Comparison of ENCODE assay signal across 25 cellular contexts in genomic region chr5:115500225-115500624, GRCh38.
"Had no signal": no experiment of that assay in that cellular context is flagged by ENCODE, and none has a peak within 500 bp of the region (broad histone marks: within the 10 kb centered on the region; RNA-seq: fewer than 3 reads in every experiment).

No MANE protein-coding gene starts in this region.

- H3K4me1 Mint-ChIP-seq: endodermal cell had no signal

- H3K4me3 ChIP-seq: colonic mucosa, coronary artery, dorsolateral prefrontal cortex, esophagus muscularis mucosa, esophagus squamous epithelium, gastrocnemius medialis, gastroesophageal sphincter, heart left ventricle, heart right ventricle had no signal

- DNase-seq: colonic mucosa; cortex of kidney; dermis blood vessel endothelial cell; dorsolateral prefrontal cortex; effector CD4-positive, alpha-beta T cell; effector CD8-positive, alpha-beta T cell; effector memory CD4-positive, alpha-beta T cell; effector memory CD8-positive, alpha-beta T cell; endodermal cell; erythroblast; esophagus squamous epithelium; foreskin fibroblast; foreskin keratinocyte; foreskin melanocyte; gastrocnemius medialis; glutamatergic neuron; head of caudate nucleus; heart left ventricle; heart right ventricle had no signal

- ATAC-seq: effector memory CD8-positive, alpha-beta T cell; esophagus mucosa; foreskin keratinocyte; gastrocnemius medialis; gastroesophageal sphincter; heart left ventricle; heart right ventricle had no signal

- H3K27me3 ChIP-seq: colonic mucosa, dorsolateral prefrontal cortex, esophagus muscularis mucosa, esophagus squamous epithelium, foreskin keratinocyte, gastrocnemius medialis, gastroesophageal sphincter, heart left ventricle, heart right ventricle had no signal

- H3K27ac ChIP-seq: colonic mucosa, coronary artery, epithelial cell of prostate, esophagus muscularis mucosa, esophagus squamous epithelium, foreskin keratinocyte, gastrocnemius medialis, gastroesophageal sphincter had no signal

- H3K27ac Mint-ChIP-seq: dendritic cell treated with granulocyte-macrophage colony-stimulating factor and Interleukin-4, amounts not matched to agents 40 ng/mL and 50 ng/mL, for 4 days; effector memory CD8-positive, alpha-beta T cell; endodermal cell had no signal

- H3K9me3 Mint-ChIP-seq: dendritic cell treated with granulocyte-macrophage colony-stimulating factor and Interleukin-4, amounts not matched to agents 40 ng/mL and 50 ng/mL, for 4 days; effector memory CD8-positive, alpha-beta T cell had no signal

- H3K4me3 Mint-ChIP-seq: dendritic cell treated with granulocyte-macrophage colony-stimulating factor and Interleukin-4, amounts not matched to agents 40 ng/mL and 50 ng/mL, for 4 days; effector memory CD8-positive, alpha-beta T cell; endodermal cell had no signal

- H3K4me1 ChIP-seq: colonic mucosa, esophagus squamous epithelium, foreskin keratinocyte had no signal

- H3K36me3 ChIP-seq: colonic mucosa, esophagus muscularis mucosa, esophagus squamous epithelium, gastrocnemius medialis, gastroesophageal sphincter, heart left ventricle, heart right ventricle had no signal

- H3K9me3 ChIP-seq: colonic mucosa, esophagus muscularis mucosa, esophagus squamous epithelium, gastrocnemius medialis, gastroesophageal sphincter, heart left ventricle, heart right ventricle had no signal
